Comparison of ENCODE assay signal across 24 cellular contexts in genomic region chr4:112411781-112412281, GRCh38.
DNase-seq lines count a peak whose midpoint lies in the region; ATAC-seq and TF ChIP-seq lines count a peak whose summit lies in the region.
"Had no signal": no experiment of that assay in that cellular context is flagged by ENCODE, and none has a peak within 500 bp of the region (broad histone marks: within the 10 kb centered on the region; RNA-seq: fewer than 3 reads in every experiment).

No MANE protein-coding gene starts in this region.

- ATAC-seq in right cardiac atrium = no peak
- no peak for ATAC-seq in GM19455 (IDR thresholded peaks at IDR 0.05; ENCODE audit: unreplicated experiment)
- ATAC-seq: activated CD8-positive, alpha-beta T cell treated with anti-CD3 and anti-CD28 coated beads, Interleukin-2, amount 10 ng/mL, durations not matched to agents 7 days and 5 days; natural killer cell treated with Interleukin-12 subunit alpha and Interleukin-12 subunit beta and Interleukin-15 and Interleukin-18, amount 100 ng/mL, for 72 hours had no signal

- dilution Hi-C loops in mammary epithelial cell (cut with HindIII; ENCODE audit: low sequenced_read_pairs) = no loop called here

- intact Hi-C loops in right cardiac atrium (cut with DNase I) = no loop called here
- intact Hi-C loops in left ventricle myocardium inferior (cut with micrococcal nuclease) = no loop called here
- intact Hi-C loops in mammary epithelial cell (cut with micrococcal nuclease) = no loop called here

- H4K20me1 ChIP-seq in mammary epithelial cell (ENCODE audit: insufficient read depth, low read length) = no peaks in the 10 kb centered on the region

- peak overlapping the region; percentile 81 for H3K4me2 ChIP-seq in mammary epithelial cell (ENCODE audit: insufficient read depth, low read depth, low read length)

- DNase-seq in right cardiac atrium (peak in 2 of 3 donors; percentile 46 to 49), left ventricle myocardium inferior (no peak), mammary epithelial cell (no peak), iPS-NIHi11 (ENCODE audit: low spot score) (peak; percentile 19), SJCRH30 (no peak), CD1c-positive myeloid dendritic cell (ENCODE audit: extremely low spot score) (no peak)
- DNase-seq in activated CD4-positive, alpha-beta T cell treated with anti-CD3 and anti-CD28 coated beads, Interleukin-2, amount 50 U/mL, for 1 hour = no peak
- DNase-seq: activated CD4-positive, alpha-beta T cell treated with anti-CD3 and anti-CD28 coated beads for 1 hour; activated CD8-positive, alpha-beta T cell treated with anti-CD3 and anti-CD28 coated beads, Interleukin-2, amount 10 ng/mL, durations not matched to agents 7 days and 5 days; activated effector memory CD4-positive, alpha-beta T cell treated with Interleukin-2 at 50 U/mL for 16 hours; CD8-positive, alpha-beta memory T cell; effector CD4-positive, alpha-beta T cell; HCEC 1CT; KG1; MM.1S; NCI-H1417; NCI-H2029 treated with DMSO at 0.1 percent for 48 hours; NCI-H774; stimulated activated CD4-positive, alpha-beta T cell treated with anti-CD3 and anti-CD28 coated beads, Interleukin-2, amount 100 ng/mL, for 24 hours had no signal

- TF ChIP-seq CTCF in left ventricle myocardium inferior (IDR thresholded peaks at IDR 0.05; ENCODE audit: borderline replicate concordance) (no peak), mammary epithelial cell (conservative IDR thresholded peaks at IDR 0.05 in 1 of 2, IDR thresholded peaks at IDR 0.05 in 1 of 2; ENCODE audit: extremely low read depth in 1 of 2, insufficient read depth in 1 of 2, low read depth in 1 of 2, low read length in 2 of 2) (no peak)

- WGBS in right cardiac atrium = 75% methylated on average over 30 of the region's 30 CpGs
- WGBS in mammary epithelial cell (ENCODE audit: low coverage, missing lambda C conversion rate) = 9% methylated on average over 13 of the region's 30 CpGs

- no peak overlapping the region for H3K9ac ChIP-seq in mammary epithelial cell (ENCODE audit: insufficient read depth, low read length)

- H3K27ac ChIP-seq in right cardiac atrium (ENCODE audit: low read length) (no peak overlapping the region), left ventricle myocardium inferior (replicated peaks) (no peak overlapping the region), mammary epithelial cell (ENCODE audit: insufficient read depth, low read depth, low read length) (no peak overlapping the region), SJCRH30 (no peak overlapping the region)
- H3K27ac ChIP-seq: ascending aorta, epithelial cell of prostate, ovary had no signal

- CTCF ChIA-PET in mammary epithelial cell (lab: Charles Lee; ENCODE audit: low non-redundant PET) = no interaction called here

- no peaks in the 10 kb centered on the region for H3K79me2 ChIP-seq in mammary epithelial cell (ENCODE audit: insufficient read depth, low read length)

- no TSS peak for BruUV-seq in mammary epithelial cell (replicated peaks; lab: Mats Ljungman, UMichigan)

- in situ Hi-C loops in mammary epithelial cell (cut with MboI; ENCODE audit: low sequenced_read_pairs in 2 of 2) = no loop called here

- H3K9me3 ChIP-seq in right cardiac atrium (ENCODE audit: control insufficient read depth, low read length) (no peaks in the 10 kb centered on the region), left ventricle myocardium inferior (replicated peaks) (no peaks in the 10 kb centered on the region), mammary epithelial cell (replicated peaks; ENCODE audit: insufficient read depth, low read length) (no peaks in the 10 kb centered on the region), SJCRH30 (replicated peaks) (no peaks in the 10 kb centered on the region)
- H3K9me3 ChIP-seq: ovary had no signal

- H3K27me3 ChIP-seq in right cardiac atrium (ENCODE audit: control insufficient read depth, insufficient read depth) (no peaks in the 10 kb centered on the region), left ventricle myocardium inferior (ENCODE audit: low read depth) (no peaks in the 10 kb centered on the region), mammary epithelial cell (ENCODE audit: insufficient read depth, low read length) (no peaks in the 10 kb centered on the region), SJCRH30 (no peaks in the 10 kb centered on the region)
- H3K27me3 ChIP-seq: ascending aorta, ovary had no signal

- no peaks in the 10 kb centered on the region for H3K4me1 ChIP-seq in right cardiac atrium (ENCODE audit: control insufficient read depth, insufficient read depth, low read length)
- H3K4me1 ChIP-seq in left ventricle myocardium inferior = no peaks in the 10 kb centered on the region
- peaks cover 8% of the 10 kb centered on the region for H3K4me1 ChIP-seq in mammary epithelial cell (ENCODE audit: insufficient read depth, low read length)
- H3K4me1 ChIP-seq in SJCRH30 = no peaks in the 10 kb centered on the region
- H3K4me1 ChIP-seq: ascending aorta had no signal

- no peak overlapping the region for H3K4me3 ChIP-seq in right cardiac atrium (ENCODE audit: low read length)
- H3K4me3 ChIP-seq in left ventricle myocardium inferior = no peak overlapping the region
- H3K4me3 ChIP-seq in mammary epithelial cell (replicated peaks in 1 of 3; ENCODE audit: insufficient read depth in 1 of 3, low read depth in 2 of 3, low read length in 3 of 3) = peak overlapping the region in 1 of 3 experiments; percentile 18
- H3K4me3 ChIP-seq in SJCRH30 = no peak overlapping the region
- H3K4me3 ChIP-seq: ascending aorta, ovary had no signal

- H2AFZ ChIP-seq in mammary epithelial cell (ENCODE audit: low read depth, low read length) = peak overlapping the region; percentile 79

- H3K36me3 ChIP-seq in left ventricle myocardium inferior = peaks cover 31% of the 10 kb centered on the region
- no peaks in the 10 kb centered on the region for H3K36me3 ChIP-seq in mammary epithelial cell (ENCODE audit: insufficient read depth, low read length)
- no peaks in the 10 kb centered on the region for H3K36me3 ChIP-seq in SJCRH30
- H3K36me3 ChIP-seq: ovary had no signal

Comparison
In these comparisons a context has a peak if more than half of its experiments do, and no peak if none do; other contexts are left out.
1. DNase-seq: peak in right cardiac atrium (2 of 3) and iPS-NIHi11 (single experiment); none in left ventricle myocardium inferior (single experiment), mammary epithelial cell (single experiment), activated CD4-positive, alpha-beta T cell treated with anti-CD3 and anti-CD28 coated beads, Interleukin-2, amount 50 U/mL, for 1 hour (single experiment), SJCRH30 (0 of 2) and CD1c-positive myeloid dendritic cell (single experiment).